23 cellular contexts compared by ENCODE assay signal in the genomic region with DNA sequence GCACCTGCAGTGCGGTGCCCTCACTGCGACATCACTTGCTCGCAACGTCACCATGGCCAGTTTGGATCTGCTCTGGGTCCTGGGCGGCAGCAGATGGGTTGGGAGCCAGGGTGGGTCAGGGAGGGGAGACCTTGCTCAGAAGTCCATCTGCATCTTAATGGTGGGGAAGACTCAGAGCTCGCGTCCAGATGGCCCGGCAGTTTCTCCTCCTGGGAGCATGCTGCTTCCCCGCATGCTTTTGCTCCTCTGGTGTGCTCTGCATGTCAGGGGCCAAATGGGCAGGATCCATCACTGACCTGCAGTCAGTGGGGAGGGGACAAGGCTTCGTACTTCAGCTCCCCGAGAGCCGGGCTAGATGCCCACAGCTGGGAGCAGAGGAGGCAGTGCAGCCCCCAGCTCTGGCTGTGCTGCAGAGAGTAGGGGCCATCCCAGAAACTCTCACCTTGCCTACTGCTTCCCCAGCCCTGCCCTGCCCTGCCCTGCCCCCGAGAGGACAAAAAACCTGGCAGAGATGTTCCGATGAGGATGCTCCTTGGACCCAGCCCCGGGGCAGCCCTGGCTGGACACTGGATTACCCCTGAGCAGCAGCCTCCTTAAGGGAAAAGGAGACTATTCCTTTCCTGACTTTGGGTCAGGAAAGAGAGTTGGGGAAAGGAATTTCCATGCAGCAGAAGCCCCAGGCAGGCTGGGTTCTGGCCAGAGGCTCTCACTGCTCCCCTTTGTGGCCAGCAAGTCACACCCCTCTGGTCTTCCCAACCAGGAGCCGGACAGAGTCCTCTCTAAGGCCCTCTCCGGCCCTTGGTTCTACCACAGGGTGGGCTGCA.
A peak's percentile ranks its signal among the peaks of the same experiment; 100 is the strongest.
DNase-seq lines count a peak whose midpoint lies in the region; ATAC-seq, FAIRE-seq and TF ChIP-seq lines count a peak whose summit lies in the region.
"Had no signal": no experiment of that assay in that cellular context is flagged by ENCODE, and none has a peak within 500 bp of the region (broad histone marks: within the 10 kb centered on the region; RNA-seq: fewer than 3 reads in every experiment).

No MANE protein-coding gene starts in this region.

- H3K4me1 ChIP-seq in endothelial cell of umbilical vein (ENCODE audit: control insufficient read depth, extremely low read depth, insufficient read depth, low read length) = peaks cover 11% of the 10 kb centered on the region
- no peaks in the 10 kb centered on the region for H3K4me1 ChIP-seq in A673 (ENCODE audit: insufficient read depth, low read length, poor library complexity, severe bottlenecking)

- peaks cover 12% of the 10 kb centered on the region for H3K36me3 Mint-ChIP-seq in WTC11
- H3K36me3 Mint-ChIP-seq in stimulated activated effector memory CD8-positive, alpha-beta T cell treated with anti-CD3 and anti-CD28 coated beads, Interleukin-12 subunit alpha, Interleukin-12 subunit beta, amount 100 ng/mL, for 72 hours = no peaks in the 10 kb centered on the region
- H3K36me3 Mint-ChIP-seq: memory B cell, naive B cell had no signal

- H3K27me3 ChIP-seq in endothelial cell of umbilical vein (ENCODE audit: control insufficient read depth in 2 of 2, insufficient read depth in 2 of 2, low read length in 2 of 2) (peaks cover 3 to 6% of the 10 kb centered on the region in 2 experiments), A673 (replicated peaks; ENCODE audit: insufficient read depth, low read depth, low read length, poor library complexity) (peaks cover 3% of the 10 kb centered on the region)

- H3K9ac ChIP-seq in endothelial cell of umbilical vein (replicated peaks; ENCODE audit: extremely low read depth, insufficient read depth, low read length) = no peak overlapping the region
- H3K9ac ChIP-seq: KMS-11 had no signal

- FAIRE-seq in endothelial cell of umbilical vein (lab: Jason Lieb, UNC) = no peak
- FAIRE-seq: frontal cortex had no signal

- CTCF ChIA-PET in WTC11 (lab: Charles Lee) (interaction anchor here (0.5 to 2.7 kb wide), 6 partner anchors 9 to 462 kb away, joined by 3 to 15 read pairs (median 4); no protein-coding TSS in a partner anchor), endothelial cell of umbilical vein (lab: Charles Lee) (interaction anchor here (0.7 to 3.1 kb wide), 9 partner anchors 7 to 223 kb away, joined by 3 to 15 read pairs (median 3); a partner anchor contains a TSS), A673 (lab: Charles Lee) (no interaction called here)

- H3K36me3 ChIP-seq in endothelial cell of umbilical vein (ENCODE audit: control insufficient read depth in 2 of 2, extremely low read depth in 1 of 2, insufficient read depth in 2 of 2, low read length in 2 of 2) (no peaks in the 10 kb centered on the region), A673 (ENCODE audit: insufficient read depth, low read length, poor library complexity, severe bottlenecking) (no peaks in the 10 kb centered on the region)

- H3K27ac Mint-ChIP-seq in WTC11 = no peak overlapping the region
- no peak overlapping the region for H3K27ac Mint-ChIP-seq in stimulated activated effector memory CD8-positive, alpha-beta T cell treated with anti-CD3 and anti-CD28 coated beads, Interleukin-12 subunit alpha, Interleukin-12 subunit beta, amount 100 ng/mL, for 72 hours
- H3K27ac Mint-ChIP-seq: CD4-positive, alpha-beta T cell; memory B cell; naive B cell had no signal

- intact Hi-C loops in endothelial cell of umbilical vein (cut with micrococcal nuclease) (loop anchor here (2.0 kb wide), 1 partner anchor 30 kb away; no protein-coding TSS in a partner anchor), A673 (cut with micrococcal nuclease; ENCODE audit: unreplicated experiment) (no loop called here)

- no peak overlapping the region for H3K4me3 ChIP-seq in endothelial cell of umbilical vein (replicated peaks in 1 of 3; ENCODE audit: insufficient read depth in 1 of 3, low read depth in 1 of 3, low read length in 3 of 3)
- H3K4me3 ChIP-seq in A673 (ENCODE audit: low read depth, low read length, poor library complexity, severe bottlenecking) = no peak overlapping the region
- H3K4me3 ChIP-seq: skin epidermis had no signal

- peaks cover 20% of the 10 kb centered on the region for H3K9me3 Mint-ChIP-seq in WTC11
- no peaks in the 10 kb centered on the region for H3K9me3 Mint-ChIP-seq in stimulated activated effector memory CD8-positive, alpha-beta T cell treated with anti-CD3 and anti-CD28 coated beads, Interleukin-12 subunit alpha, Interleukin-12 subunit beta, amount 100 ng/mL, for 72 hours
- H3K9me3 Mint-ChIP-seq: CD4-positive, alpha-beta T cell had no signal

- BruUV-seq in endothelial cell of umbilical vein (replicated peaks; lab: Mats Ljungman, UMichigan) = no TSS peak
- no TSS peak for BruUV-seq in A673 (replicated peaks; lab: Mats Ljungman, UMichigan)

- H3K9me3 ChIP-seq in endothelial cell of umbilical vein (replicated peaks; ENCODE audit: control insufficient read depth, insufficient read depth, low read length) = no peaks in the 10 kb centered on the region
- H3K9me3 ChIP-seq in A673 (ENCODE audit: low read depth, low read length, poor library complexity, severe bottlenecking) = no peaks in the 10 kb centered on the region

- no peaks in the 10 kb centered on the region for H4K20me1 ChIP-seq in endothelial cell of umbilical vein (replicated peaks; ENCODE audit: control insufficient read depth, extremely low read depth, insufficient read depth, low read length)

- no peak overlapping the region for H2AFZ ChIP-seq in endothelial cell of umbilical vein (ENCODE audit: low read depth, low read length)

- H3K4me2 ChIP-seq in endothelial cell of umbilical vein (ENCODE audit: insufficient read depth, low read length) = peak overlapping the region; percentile 2
- H3K4me2 ChIP-seq: KMS-11 had no signal

- H3K27ac ChIP-seq in endothelial cell of umbilical vein (ENCODE audit: insufficient read depth, low read depth, low read length) = no peak overlapping the region
- no peak overlapping the region for H3K27ac ChIP-seq in A673 (ENCODE audit: low read depth, low read length, poor library complexity, severe bottlenecking)
- H3K27ac ChIP-seq: KMS-11, skin epidermis had no signal

- dilution Hi-C loops in endothelial cell of umbilical vein (cut with MboI; ENCODE audit: extremely low pct_ligation_motif_present, low sequenced_read_pairs) = no loop called here

- DNase-seq in WTC11 (ENCODE audit: low spot score) (no peak), endothelial cell of umbilical vein (ENCODE audit: low read depth, low spot score) (no peak), left lobe of liver (ENCODE audit: low spot score) (no peak), NCI-H1436 treated with DMSO at 0.1 percent for 48 hours (lab: John Stamatoyannopoulos, UW) (no peak), A673 (ENCODE audit: low spot score) (no peak)
- no peak for DNase-seq in stimulated activated effector memory CD8-positive, alpha-beta T cell treated with anti-CD3 and anti-CD28 coated beads, Interleukin-12 subunit alpha, Interleukin-12 subunit beta, amount 100 ng/mL, for 72 hours (ENCODE audit: low spot score in 2 of 2)
- DNase-seq: activated CD4-positive, alpha-beta T cell treated with anti-CD3 and anti-CD28 coated beads for 1 hour; activated naive CD4-positive, alpha-beta T cell treated with anti-CD3 and anti-CD28 coated beads, Interleukin-2, amount 50 U/mL, for 16 hours; activated T-cell treated with anti-CD3 and anti-CD28 coated beads, Interleukin-2, amount 50 U/mL, for 48 hours; CD4-positive, alpha-beta T cell; effector CD4-positive, alpha-beta T cell; MV-4-11; naive B cell; NCI-H187 treated with DMSO at 0.1 percent for 48 hours; SIG-M5; stimulated activated CD4-positive, alpha-beta T cell treated with anti-CD3 and anti-CD28 coated beads, Interleukin-1b, Interleukin-23, amount 100 ng/mL, for 48 hours; stimulated activated naive CD4-positive, alpha-beta T cell treated with Interleukin-2 at 50 U/mL for 16 hours had no signal

- no peaks in the 10 kb centered on the region for H3K9me1 ChIP-seq in endothelial cell of umbilical vein (replicated peaks; ENCODE audit: control insufficient read depth, extremely low read depth, insufficient read depth, low read length)

- TF ChIP-seq CTCF in WTC11 (IDR thresholded peaks at IDR 0.05) = no peak
- TF ChIP-seq CTCF in endothelial cell of umbilical vein (IDR thresholded peaks at IDR 0.05; ENCODE audit: extremely low read depth in 1 of 2, insufficient read depth in 1 of 2, low read depth in 1 of 2, low read length in 2 of 2) = no peak
- no peak for TF ChIP-seq CTCF in A673 (conservative IDR thresholded peaks at IDR 0.05; ENCODE audit: low read depth, low read length)

- H3K79me2 ChIP-seq in endothelial cell of umbilical vein (ENCODE audit: control insufficient read depth, insufficient read depth, low read length) = no peaks in the 10 kb centered on the region

- no peak for TF ChIP-seq POLR2A in endothelial cell of umbilical vein (IDR thresholded peaks at IDR 0.05; ENCODE audit: low read depth, low read length)

- ATAC-seq in WTC11 (peak; percentile 60), left lobe of liver (peak; percentile 13), GM21526 (IDR thresholded peaks at IDR 0.05; ENCODE audit: low FRiP score, unreplicated experiment) (no peak), HG02763 (IDR thresholded peaks at IDR 0.05; ENCODE audit: unreplicated experiment) (no peak)
- ATAC-seq in stimulated activated effector memory CD8-positive, alpha-beta T cell treated with anti-CD3 and anti-CD28 coated beads, Interleukin-12 subunit alpha, Interleukin-12 subunit beta, amount 100 ng/mL, for 72 hours = peak; percentile 7

- peaks cover 25% of the 10 kb centered on the region for H3K27me3 Mint-ChIP-seq in WTC11 (ENCODE audit: low read depth)

- H3K4me3 Mint-ChIP-seq in WTC11 = no peak overlapping the region
- no peak overlapping the region for H3K4me3 Mint-ChIP-seq in stimulated activated effector memory CD8-positive, alpha-beta T cell treated with anti-CD3 and anti-CD28 coated beads, Interleukin-12 subunit alpha, Interleukin-12 subunit beta, amount 100 ng/mL, for 72 hours
- H3K4me3 Mint-ChIP-seq: CD4-positive, alpha-beta T cell; memory B cell; naive B cell had no signal

- POLR2A ChIA-PET in WTC11 (lab: Charles Lee) = no interaction called here
- POLR2A ChIA-PET in endothelial cell of umbilical vein (lab: Charles Lee) = no interaction called here
- POLR2A ChIA-PET in A673 (lab: Charles Lee; ENCODE audit: low non-redundant PET) = no interaction called here

- peaks cover 49% of the 10 kb centered on the region for H3K4me1 Mint-ChIP-seq in WTC11
- no peaks in the 10 kb centered on the region for H3K4me1 Mint-ChIP-seq in stimulated activated effector memory CD8-positive, alpha-beta T cell treated with anti-CD3 and anti-CD28 coated beads, Interleukin-12 subunit alpha, Interleukin-12 subunit beta, amount 100 ng/mL, for 72 hours
- H3K4me1 Mint-ChIP-seq: memory B cell, naive B cell had no signal

TF ChIP-seq in WTC11, 78 proteins besides CTCF, POLR2A, EP300 and RAD21 (continues in another document):
- no peak for TF ChIP-seq ETV6 (CRISPR knock-in tag; IDR thresholded peaks at IDR 0.05)

TF ChIP-seq in endothelial cell of umbilical vein, 7 proteins besides CTCF, POLR2A, EP300 and RAD21 (continues in another document):
- TF ChIP-seq POLR2AphosphoS5 (IDR thresholded peaks at IDR 0.05; ENCODE audit: insufficient read depth, low read depth, low read length) (no peak), FOS (IDR thresholded peaks at IDR 0.05; ENCODE audit: borderline replicate concordance, insufficient read depth, low read length) (no peak), GATA2 (IDR thresholded peaks at IDR 0.05; ENCODE audit: insufficient read depth, insufficient read length, low read depth, low read length) (no peak), EZH2 (IDR thresholded peaks at IDR 0.05; ENCODE audit: borderline replicate concordance, low read depth, low read length, severe bottlenecking) (no peak)

Comparison
In these comparisons a context has a peak if more than half of its experiments do, and no peak if none do; other contexts are left out.
1. ATAC-seq: peak in WTC11 (single experiment), left lobe of liver (single experiment) and stimulated activated effector memory CD8-positive, alpha-beta T cell treated with anti-CD3 and anti-CD28 coated beads, Interleukin-12 subunit alpha, Interleukin-12 subunit beta, amount 100 ng/mL, for 72 hours (single experiment); none in GM21526 (single experiment) and HG02763 (single experiment).